ENCODE assay signal across 13 cellular contexts in the genomic region with DNA sequence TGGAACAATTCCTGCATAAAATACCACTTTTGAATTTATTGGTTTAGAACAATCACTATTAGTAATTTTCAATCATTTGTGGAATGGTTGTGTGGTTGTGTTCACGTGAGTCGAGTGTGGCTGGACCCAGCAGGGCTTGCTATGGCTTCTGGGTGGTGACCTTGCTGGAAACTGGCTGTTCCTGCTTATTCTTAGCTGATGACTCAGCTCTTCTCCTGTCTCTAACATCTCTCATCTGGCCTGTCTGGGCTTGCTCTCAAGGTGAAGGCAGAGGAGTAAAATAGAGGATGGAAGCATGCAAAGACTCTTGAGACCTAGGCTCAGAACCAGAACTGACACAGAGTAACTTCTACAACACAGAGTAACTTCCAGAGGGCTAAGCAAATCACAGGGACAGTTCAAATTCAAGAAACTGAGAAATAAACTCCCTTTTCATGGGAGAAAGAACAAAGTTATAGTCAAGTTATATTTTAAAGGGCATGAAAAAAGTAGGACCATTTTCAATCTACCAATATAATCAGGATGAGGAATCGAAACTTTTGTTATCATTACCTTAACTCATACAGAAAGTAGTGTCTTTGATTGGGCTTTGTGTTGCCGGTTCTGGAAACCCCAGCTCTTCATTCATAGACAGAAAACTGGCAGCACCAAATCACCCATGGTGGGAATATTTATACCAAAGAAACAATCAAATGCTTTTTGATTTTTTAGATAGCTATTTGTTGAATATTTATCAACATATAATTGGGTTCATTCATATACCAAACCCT.
DNase-seq lines count a peak whose midpoint lies in the region; ATAC-seq and TF ChIP-seq lines count a peak whose summit lies in the region.
"Had no signal": no experiment of that assay in that cellular context is flagged by ENCODE, and none has a peak within 500 bp of the region (broad histone marks: within the 10 kb centered on the region; RNA-seq: fewer than 3 reads in every experiment).

No MANE protein-coding gene starts in this region.

- no peak overlapping the region for H3K4me3 ChIP-seq in BE2C (ENCODE audit: low read depth, low read length)
- H3K4me3 ChIP-seq: BLaER1 treated with 17β-estradiol and CSF1 and Interleukin-3, amounts not matched to agents 10 nM and 100 nM had no signal

- H3K4me1 ChIP-seq in BE2C: no peaks in the 10 kb centered on the region; the same call in 1 of the 2 replicates

- POLR2A ChIA-PET in RWPE1 (lab: Yijun Ruan, JAX; ENCODE audit: low non-redundant PET): interaction anchor here (0.6 kb wide), 1 partner anchor 412 kb away, joined by 4 read pairs; no protein-coding TSS in a partner anchor

- peak overlapping the region; percentile 50 for H3K27ac ChIP-seq in RWPE1
- H3K27ac ChIP-seq: BLaER1 treated with 17β-estradiol and CSF1 and Interleukin-3, amounts not matched to agents 10 nM and 100 nM had no signal

- ATAC-seq in HG02588 (IDR thresholded peaks at IDR 0.05; ENCODE audit: unreplicated experiment) (peak; percentile 78), HG03045 (IDR thresholded peaks at IDR 0.05; ENCODE audit: unreplicated experiment) (no peak), GM18502 (IDR thresholded peaks at IDR 0.05; ENCODE audit: poor library complexity, unreplicated experiment) (no peak)

- DNase-seq in BE2C: peak; percentile 45
- peak; percentile 79 for DNase-seq in RWPE1 (ENCODE audit: low spot score)
- DNase-seq in iris pigment epithelial cell (ENCODE audit: low read depth): peak; percentile 10
- DNase-seq in T1000 (lab: John Stamatoyannopoulos, UW): no peak
- DNase-seq in NOMO-1 treated with DMSO at 0.1 percent for 48 hours (lab: John Stamatoyannopoulos, UW; ENCODE audit: unreplicated experiment): no peak
- DNase-seq: activated CD4-positive, alpha-beta T cell treated with anti-CD3 and anti-CD28 coated beads, Interleukin-2, amount 50 U/mL, for 48 hours; anterior cingulate cortex; foreskin melanocyte; naive B cell had no signal

- CTCF ChIA-PET in RWPE1 (lab: Yijun Ruan, JAX): no interaction called here

- H3K36me3 ChIP-seq in BE2C: no peaks in the 10 kb centered on the region
- H3K36me3 ChIP-seq: BLaER1 treated with 17β-estradiol and CSF1 and Interleukin-3, amounts not matched to agents 10 nM and 100 nM had no signal

- no peaks in the 10 kb centered on the region for H3K9me3 ChIP-seq in BE2C
- H3K9me3 ChIP-seq: BLaER1 treated with 17β-estradiol and CSF1 and Interleukin-3, amounts not matched to agents 10 nM and 100 nM had no signal

- TF ChIP-seq CTCF in BE2C (IDR thresholded peaks at IDR 0.05; ENCODE audit: low read depth, low read length) (no peak), RWPE1 (conservative IDR thresholded peaks at IDR 0.05; ENCODE audit: low read depth) (no peak)

- H3K27me3 ChIP-seq in BE2C: no peaks in the 10 kb centered on the region
- H3K27me3 ChIP-seq: BLaER1 treated with 17β-estradiol and CSF1 and Interleukin-3, amounts not matched to agents 10 nM and 100 nM had no signal

Comparison
In these comparisons a context has a peak if more than half of its experiments do, and no peak if none do; other contexts are left out.
1. DNase-seq: peak in BE2C (single experiment), RWPE1 (single experiment) and iris pigment epithelial cell (single experiment); none in T1000 (single experiment) and NOMO-1 treated with DMSO at 0.1 percent for 48 hours (single experiment).